8 cellular contexts compared by ENCODE assay signal in the genomic region with DNA sequence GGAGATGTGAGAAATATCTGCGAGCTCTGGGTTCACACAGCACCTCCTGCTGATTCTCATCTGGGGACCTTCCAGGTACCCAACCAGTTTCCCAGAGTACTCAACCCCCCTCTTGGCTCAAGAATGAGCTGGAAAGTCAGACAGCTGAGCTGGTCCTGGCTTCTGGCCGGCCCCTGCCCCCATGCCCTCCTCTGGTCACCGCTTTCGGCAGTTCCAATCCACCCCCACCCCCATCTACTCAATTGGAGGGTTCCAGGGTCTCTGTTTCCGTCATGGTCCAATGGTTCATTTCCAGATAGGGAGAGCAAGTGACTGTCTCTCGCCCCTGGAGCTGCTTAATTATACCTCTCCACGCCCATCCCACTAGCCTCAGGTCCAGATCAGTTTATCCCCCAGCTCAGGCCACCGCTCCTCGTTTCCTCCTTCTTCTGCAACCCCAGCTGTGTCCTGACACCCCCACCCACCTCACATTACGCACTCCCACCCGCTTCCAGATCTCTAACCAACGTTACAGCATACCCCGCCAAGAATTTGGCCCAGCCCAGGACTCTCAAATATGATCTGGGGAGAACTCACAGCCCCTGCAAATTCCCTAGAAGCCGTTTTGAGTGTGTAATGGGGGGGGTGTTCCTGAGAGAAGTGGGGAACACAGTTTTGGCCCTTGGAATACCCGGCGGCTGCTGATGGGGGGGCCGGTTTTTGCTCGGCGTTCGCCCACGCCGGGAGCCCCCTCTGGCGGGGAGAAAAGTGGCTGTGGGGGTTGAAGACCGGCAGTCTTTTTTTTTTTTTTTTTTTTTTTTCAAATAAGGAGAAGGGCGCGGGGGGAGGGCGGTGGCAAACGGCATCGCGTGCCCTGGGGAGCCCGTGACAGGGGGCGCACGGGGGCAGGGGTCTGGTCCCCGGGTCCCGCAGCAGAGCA. TPM values are rescaled to one million over a fixed set of nuclear protein-coding genes. Genes with fewer than 3 reads are reported as not detected.
DNase-seq lines count a peak whose midpoint lies in the region; ATAC-seq and TF ChIP-seq lines count a peak whose summit lies in the region.

No MANE protein-coding gene starts in this region.

- H3K9me3 ChIP-seq in Panc1 (ENCODE audit: control insufficient read depth, insufficient read depth, low read depth, low read length) (no peaks in the 10 kb centered on the region), fibroblast of lung (ENCODE audit: control insufficient read depth, insufficient read depth, low read depth, low read length) (no peaks in the 10 kb centered on the region)

- TF ChIP-seq CTCF in Panc1 (IDR thresholded peaks at IDR 0.05) (peak; percentile 38), fibroblast of lung (conservative IDR thresholded peaks at IDR 0.05 in 1 of 2, IDR thresholded peaks at IDR 0.05 in 1 of 2; ENCODE audit: low read depth in 1 of 2, low read length in 2 of 2) (no peak)

- POLR2A ChIA-PET in Panc1 (lab: Charles Lee) = interaction anchor here (0.7 kb wide), 2 partner anchors 16 to 231 kb away, joined by 4 to 12 read pairs; no protein-coding TSS in a partner anchor

- in situ Hi-C loops in G401 (cut with HindIII; ENCODE audit: low sequenced_read_pairs) = no loop called here
- in situ Hi-C loops in Panc1 (cut with HindIII; ENCODE audit: low pct_unique_long_range_greater_than_20kb, low sequenced_read_pairs) = no loop called here

- H3K27me3 ChIP-seq in Panc1 (ENCODE audit: control insufficient read depth, insufficient read depth, low read length) (no peaks in the 10 kb centered on the region), fibroblast of lung (ENCODE audit: control insufficient read depth, insufficient read depth, low read length) (peaks cover 34% of the 10 kb centered on the region)

- H3K27ac ChIP-seq in Panc1 (ENCODE audit: low read length) = peak overlapping the region; percentile 79
- no peak overlapping the region for H3K27ac ChIP-seq in fibroblast of lung (ENCODE audit: insufficient read depth, low read length)

- CTCF ChIA-PET in Panc1 (lab: Charles Lee) = interaction anchor here (0.6 to 1.2 kb wide), 5 partner anchors 13 to 61 kb away, joined by 3 to 13 read pairs (median 3); no protein-coding TSS in a partner anchor

- ATAC-seq in Panc1 (peak; percentile 14), HG03469 (IDR thresholded peaks at IDR 0.05; ENCODE audit: unreplicated experiment) (no peak), GM18868 (IDR thresholded peaks at IDR 0.05; ENCODE audit: unreplicated experiment) (no peak)

- H3K4me2 ChIP-seq in fibroblast of lung (ENCODE audit: extremely low read depth, insufficient read depth, low read length) = peak overlapping the region; percentile 44

- no peaks in the 10 kb centered on the region for H3K79me2 ChIP-seq in fibroblast of lung (ENCODE audit: control insufficient read depth, insufficient read depth, low read length)

- DNase-seq in 8988T (peak; percentile 33), G401 (ENCODE audit: low spot score) (peak; percentile 47), Panc1 (ENCODE audit: low read depth, low spot score) (no peak), fibroblast of lung (ENCODE audit: low read depth in 2 of 2) (peak in 1 of 2 donors; percentile 46), middle frontal gyrus (ENCODE audit: extremely low spot score, low spot score) (no peak)
- no peak for DNase-seq in effector CD4-positive, alpha-beta T cell

- H3K4me3 ChIP-seq in Panc1 (ENCODE audit: low read depth in 2 of 2, low read length in 2 of 2) = peak overlapping the region; percentile 51 to 72
- H3K4me3 ChIP-seq in fibroblast of lung (replicated peaks in 1 of 4; ENCODE audit: control extremely low read depth in 1 of 4, insufficient read depth in 1 of 4, low read depth in 3 of 4, low read length in 4 of 4) = peak overlapping the region in 1 of 4 experiments; percentile 50

- no peaks in the 10 kb centered on the region for H4K20me1 ChIP-seq in fibroblast of lung (ENCODE audit: control insufficient read depth, extremely low read depth, insufficient read depth, low read length)

- no peak overlapping the region for H3K9ac ChIP-seq in fibroblast of lung (ENCODE audit: insufficient read depth, low read length)

- H2AFZ ChIP-seq in fibroblast of lung (ENCODE audit: low read length) = no peak overlapping the region

- no peaks in the 10 kb centered on the region; the same call in 1 of the 2 replicates for H3K36me3 ChIP-seq in Panc1 (ENCODE audit: control insufficient read depth, insufficient read depth, low read length)
- no peaks in the 10 kb centered on the region for H3K36me3 ChIP-seq in fibroblast of lung (ENCODE audit: control insufficient read depth, insufficient read depth, low read length)

- intact Hi-C loops in Panc1 (cut with micrococcal nuclease; ENCODE audit: unreplicated experiment) = no loop called here

- H3K4me1 ChIP-seq in Panc1 (ENCODE audit: control insufficient read depth, insufficient read depth, low read length) (peaks cover 13% of the 10 kb centered on the region), fibroblast of lung (ENCODE audit: control insufficient read depth, extremely low read depth, insufficient read depth, low read length) (peaks cover 12% of the 10 kb centered on the region)

- BruUV-seq in Panc1 (replicated peaks; lab: Mats Ljungman, UMichigan) = no TSS peak

RNA-seq across cellular contexts. Expression of gene PDE4A, which starts 1.8 kb away (rescaled TPM):
- 7.6 and 10.7 TPM in 2 replicates for total RNA-seq in G401 (2014; rRNA removed; shearing (Covaris generic))
- 25.8 TPM for total RNA-seq in Panc1 (2021; ENCODE audit: unreplicated experiment)
- polyA plus RNA-seq in Panc1 (2012; ENCODE audit: insufficient read length) = 23.8 TPM
- 3.1 and 4.1 TPM in 2 replicates for total RNA-seq in fibroblast of lung
- 3.6 and 4.9 TPM in 2 replicates for polyA plus RNA-seq in fibroblast of lung
- 9.5 TPM in 2 replicates for polyA plus RNA-seq in fibroblast of lung (2012)
- polyA minus RNA-seq in fibroblast of lung (ENCODE audit: low replicate concordance) = 30.4 and 42.3 TPM in 2 replicates

RNA-seq across cellular contexts. Expression of gene CDC37, which starts 15.2 kb away (rescaled TPM):
- 298 and 319 TPM in 2 replicates for total RNA-seq in G401 (2014; rRNA removed; shearing (Covaris generic))
- 162 TPM for total RNA-seq in Panc1 (2021; ENCODE audit: unreplicated experiment)
- polyA plus RNA-seq in Panc1 (2012; ENCODE audit: insufficient read length) = 300 TPM
- 108 and 129 TPM in 2 replicates for total RNA-seq in fibroblast of lung
- 266 and 342 TPM in 2 replicates for polyA plus RNA-seq in fibroblast of lung
- polyA plus RNA-seq in fibroblast of lung (2012) = 177 and 255 TPM in 2 replicates
- polyA minus RNA-seq in fibroblast of lung (ENCODE audit: low replicate concordance) = 139 and 172 TPM in 2 replicates

RNA-seq across cellular contexts. Expression of gene TYK2, which starts 38.2 kb away (rescaled TPM):
- total RNA-seq in G401 (2014; rRNA removed; shearing (Covaris generic)) = 82.0 and 134 TPM in 2 replicates
- 104 TPM for total RNA-seq in Panc1 (2021; ENCODE audit: unreplicated experiment)
- 78.8 TPM for polyA plus RNA-seq in Panc1 (2012; ENCODE audit: insufficient read length)
- 72.4 and 95.5 TPM in 2 replicates for total RNA-seq in fibroblast of lung
- polyA plus RNA-seq in fibroblast of lung = 17.4 and 24.0 TPM in 2 replicates
- polyA plus RNA-seq in fibroblast of lung (2012) = 44.5 and 59.0 TPM in 2 replicates
- polyA minus RNA-seq in fibroblast of lung (ENCODE audit: low replicate concordance) = 111 and 241 TPM in 2 replicates

Comparison
In these comparisons a context has a peak if more than half of its experiments do, and no peak if none do; other contexts are left out.
1. DNase-seq: peak in 8988T (single experiment) and G401 (single experiment); none in Panc1 (single experiment), effector CD4-positive, alpha-beta T cell (single experiment) and middle frontal gyrus (single experiment).